27 cellular contexts compared by ENCODE assay signal in the genomic region with DNA sequence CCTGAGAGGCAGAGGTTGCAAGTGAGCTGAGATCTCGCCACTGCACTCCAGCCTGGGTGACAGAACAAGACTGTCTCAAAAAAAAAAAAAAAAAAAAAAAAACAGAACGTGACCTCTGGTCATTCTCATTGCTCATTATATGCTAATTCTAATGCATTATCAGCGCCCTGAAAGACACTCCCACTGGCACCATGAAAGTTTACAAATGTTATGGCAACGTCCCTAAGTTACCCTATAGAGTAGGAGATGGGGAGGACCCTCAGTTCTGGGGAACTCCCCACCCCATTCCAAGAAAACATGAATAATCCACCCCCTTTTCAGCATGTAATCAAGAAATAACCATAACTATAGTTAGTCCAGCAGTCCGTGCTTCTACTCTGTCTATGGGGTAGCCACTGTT. TPM values are rescaled to one million over a fixed set of nuclear protein-coding genes. Genes with fewer than 3 reads are reported as not detected.
A peak's percentile ranks its signal among the peaks of the same experiment; 100 is the strongest.
DNase-seq lines count a peak whose midpoint lies in the region; ATAC-seq, FAIRE-seq and TF ChIP-seq lines count a peak whose summit lies in the region.
"Had no signal": no experiment of that assay in that cellular context is flagged by ENCODE, and none has a peak within 500 bp of the region (broad histone marks: within the 10 kb centered on the region; RNA-seq: fewer than 3 reads in every experiment).

No MANE protein-coding gene starts in this region.

- H3K18ac ChIP-seq in trophoblast cell (ENCODE audit: low read length), result no peak overlapping the region

- POLR2A ChIA-PET in HepG2 (lab: Yijun Ruan, JAX), result interaction anchor here (0.8 kb wide), 1 partner anchor 30 kb away, joined by 6 read pairs; no protein-coding TSS in a partner anchor

- in situ Hi-C loops in HepG2 (cut with HindIII; ENCODE audit: extremely low pct_ligation_motif_present, low pct_unique_long_range_greater_than_20kb), result no loop called here
- in situ Hi-C loops in gastrocnemius medialis (cut with MboI; ENCODE audit: low sequenced_read_pairs in 4 of 4), result loop anchor here in 2 of 4 donors (5.0 to 10.0 kb wide), 2 partner anchors 79 to 97 kb away; a partner anchor contains a TSS

- no peak for FAIRE-seq in HepG2 (lab: Jason Lieb, UNC)
- FAIRE-seq: D721Med, GM18507, TTC549 had no signal

- H3K9me3 ChIP-seq in right lobe of liver, result no peaks in the 10 kb centered on the region
- no peaks in the 10 kb centered on the region for H3K9me3 ChIP-seq in HepG2 (ENCODE audit: low read length)
- H3K9me3 ChIP-seq in gastrocnemius medialis, result no peaks in the 10 kb centered on the region
- H3K9me3 ChIP-seq in uterus, result no peaks in the 10 kb centered on the region
- no peaks in the 10 kb centered on the region for H3K9me3 ChIP-seq in trophoblast cell (ENCODE audit: insufficient read depth, low read depth, low read length)
- H3K9me3 ChIP-seq: BLaER1, sigmoid colon, SK-N-SH, tibial artery had no signal

- H2BK5ac ChIP-seq in trophoblast cell (ENCODE audit: low read depth, low read length, poor library complexity), result no peak overlapping the region

- no peak overlapping the region for H2AFZ ChIP-seq in HepG2 (ENCODE audit: low read length)
- H2AFZ ChIP-seq in trophoblast cell (ENCODE audit: insufficient read depth, low read length, poor library complexity), result no peak overlapping the region

- H4K91ac ChIP-seq in trophoblast cell (ENCODE audit: low read depth, low read length), result no peak overlapping the region

- CTCF ChIA-PET in HepG2 (lab: Yijun Ruan, JAX; ENCODE audit: low intra/inter-chr PET ratio, low total read pairs), result no interaction called here

- no peaks in the 10 kb centered on the region for H3K27me3 Mint-ChIP-seq in dendritic cell treated with granulocyte-macrophage colony-stimulating factor and Interleukin-4, amounts not matched to agents 40 ng/mL and 50 ng/mL, for 4 days

- H3K79me2 ChIP-seq in HepG2 (ENCODE audit: insufficient read depth, low read length) (no peaks in the 10 kb centered on the region), trophoblast cell (ENCODE audit: control insufficient read depth, insufficient read depth, low read length, poor library complexity) (no peaks in the 10 kb centered on the region)

- 77% methylated on average over 3 of the region's 5 CpGs for WGBS in right lobe of liver (ENCODE audit: insufficient coverage, low coverage, low lambda C conversion rate, missing lambda C conversion rate)
- 91% methylated on average over 5 of the region's 5 CpGs for WGBS in HepG2 (ENCODE audit: low lambda C conversion rate)
- no CpG with 5 or more reads among the region's 5 CpGs for WGBS in trophoblast cell (ENCODE audit: extremely low coverage, insufficient coverage, insufficient read length)

- no peak overlapping the region for H3K4me3 Mint-ChIP-seq in dendritic cell treated with granulocyte-macrophage colony-stimulating factor and Interleukin-4, amounts not matched to agents 40 ng/mL and 50 ng/mL, for 4 days
- H3K4me3 Mint-ChIP-seq: T-helper 1 cell treated with Interleukin-12 subunit alpha and Interleukin-12 subunit beta and Interleukin-4 antibody, amounts not matched to agents 30 μg/mL and 1 μg/mL, for 36 hours had no signal

- no peak overlapping the region for H3K4me2 ChIP-seq in HepG2 (ENCODE audit: low read depth, low read length)
- H3K4me2 ChIP-seq in trophoblast cell (ENCODE audit: low read length), result no peak overlapping the region
- H3K4me2 ChIP-seq: SK-N-SH had no signal

- H4K8ac ChIP-seq in trophoblast cell (ENCODE audit: low read depth, low read length), result no peak overlapping the region

- H4K12ac ChIP-seq in trophoblast cell (ENCODE audit: low read depth, low read length), result no peak overlapping the region

- H3K9ac ChIP-seq in HepG2 (ENCODE audit: insufficient read depth, low read depth, low read length), result no peak overlapping the region
- H3K9ac ChIP-seq in trophoblast cell (ENCODE audit: low read length), result no peak overlapping the region
- H3K9ac ChIP-seq: BLaER1, SK-N-SH had no signal

- H3K4ac ChIP-seq in trophoblast cell (ENCODE audit: low read depth, low read length), result no peak overlapping the region

- TF ChIP-seq CTCF in right lobe of liver (IDR thresholded peaks at IDR 0.05) (no peak), HepG2 (CRISPR knock-in tag; IDR thresholded peaks at IDR 0.05) (no peak), gastrocnemius medialis (IDR thresholded peaks at IDR 0.05 in 4 of 5, conservative IDR thresholded peaks at IDR 0.05 in 1 of 5) (no peak), uterus (IDR thresholded peaks at IDR 0.05) (no peak)

- H3K36me3 ChIP-seq in right lobe of liver (no peaks in the 10 kb centered on the region), HepG2 (replicated peaks in 1 of 2; ENCODE audit: control insufficient read depth in 1 of 2, insufficient read depth in 2 of 2, low read length in 2 of 2) (no peaks in the 10 kb centered on the region), gastrocnemius medialis (no peaks in the 10 kb centered on the region), uterus (no peaks in the 10 kb centered on the region), trophoblast cell (ENCODE audit: control insufficient read depth in 1 of 2, insufficient read depth in 2 of 2, low read length in 2 of 2) (no peaks in the 10 kb centered on the region)
- H3K36me3 ChIP-seq: BLaER1, sigmoid colon, tibial artery had no signal

- H3K4me1 ChIP-seq in right lobe of liver, result peaks cover 0 to 19% (median 0%) of the 10 kb centered on the region in 4 donors
- peaks cover 30% of the 10 kb centered on the region for H3K4me1 ChIP-seq in HepG2 (ENCODE audit: insufficient read depth, low read length)
- peaks cover 16% of the 10 kb centered on the region in 2 donors for H3K4me1 ChIP-seq in gastrocnemius medialis
- peaks cover 14 to 18% of the 10 kb centered on the region in 2 donors for H3K4me1 ChIP-seq in uterus
- H3K4me1 ChIP-seq in trophoblast cell (ENCODE audit: control insufficient read depth in 1 of 2, insufficient read depth in 2 of 2, low read length in 2 of 2), result peaks cover 2 to 5% of the 10 kb centered on the region in 2 experiments

- DNase-seq in right lobe of liver (no peak), HepG2 (ENCODE audit: low spot score) (no peak), gastrocnemius medialis (no peak), uterus (no peak), trophoblast cell (no peak), NCI-H2196 (lab: John Stamatoyannopoulos, UW; ENCODE audit: unreplicated experiment) (no peak), NCI-H2107 treated with DMSO at 0.1 percent for 48 hours (lab: John Stamatoyannopoulos, UW; ENCODE audit: unreplicated experiment) (no peak)
- DNase-seq: activated CD4-positive, alpha-beta T cell treated with anti-CD3 and anti-CD28 coated beads for 1 hour; activated effector memory CD4-positive, alpha-beta T cell treated with anti-CD3 and anti-CD28 coated beads, Interleukin-2, amount 50 U/mL, for 16 hours; activated T-cell treated with anti-CD3 and anti-CD28 coated beads for 4 hours; cerebellar nuclear complex; glutamatergic neuron; KG1; MM.1S; NCI-H1417 treated with DMSO at 0.1 percent for 48 hours; NCI-H2081; sigmoid colon; SK-N-SH; stimulated activated CD4-positive, alpha-beta T cell treated with anti-CD3 and anti-CD28 coated beads, Interleukin-15, amount 100 ng/mL, for 24 hours; stimulated activated naive CD4-positive, alpha-beta T cell had no signal

- H3K4me3 ChIP-seq in right lobe of liver (no peak overlapping the region), HepG2 (replicated peaks in 1 of 3; ENCODE audit: insufficient read depth in 1 of 3, low read depth in 2 of 3, low read length in 3 of 3) (no peak overlapping the region), gastrocnemius medialis (no peak overlapping the region), uterus (no peak overlapping the region), trophoblast cell (ENCODE audit: low read depth, low read length) (no peak overlapping the region)
- H3K4me3 ChIP-seq: BLaER1, sigmoid colon, tibial artery had no signal

- no peaks in the 10 kb centered on the region for H4K20me1 ChIP-seq in HepG2 (ENCODE audit: insufficient read depth, low read length)
- H4K20me1 ChIP-seq: BLaER1 had no signal

- H3K14ac ChIP-seq in trophoblast cell (ENCODE audit: low read length), result no peak overlapping the region

- no peak overlapping the region for H2BK120ac ChIP-seq in trophoblast cell (ENCODE audit: insufficient read depth, low read length, poor library complexity)

- TF ChIP-seq EP300 in HepG2 (IDR thresholded peaks at IDR 0.05; ENCODE audit: low read depth in 2 of 2, low read length in 2 of 2) (no peak), HepG2 (CRISPR knock-in tag; IDR thresholded peaks at IDR 0.05; ENCODE audit: borderline replicate concordance) (no peak)

- H3K27ac Mint-ChIP-seq in dendritic cell treated with granulocyte-macrophage colony-stimulating factor and Interleukin-4, amounts not matched to agents 40 ng/mL and 50 ng/mL, for 4 days, result peak overlapping the region; percentile 94
- H3K27ac Mint-ChIP-seq: T-helper 1 cell treated with Interleukin-12 subunit alpha and Interleukin-12 subunit beta and Interleukin-4 antibody, amounts not matched to agents 30 μg/mL and 1 μg/mL, for 36 hours had no signal

- intact Hi-C loops in right lobe of liver (cut with DNase I) (no loop called here), HepG2 (cut with micrococcal nuclease; ENCODE audit: unreplicated experiment) (loop anchor here (10.0 kb wide), 1 partner anchor 273 kb away; no protein-coding TSS in a partner anchor), gastrocnemius medialis (cut with DNase I; ENCODE audit: low total_unique reads) (no loop called here), uterus (cut with DNase I; ENCODE audit: low total_unique reads) (no loop called here)
- intact Hi-C loops in dendritic cell treated with granulocyte-macrophage colony-stimulating factor and Interleukin-4, amounts not matched to agents 40 ng/mL and 50 ng/mL, for 4 days (cut with micrococcal nuclease), result no loop called here

- H3K9me3 Mint-ChIP-seq in dendritic cell treated with granulocyte-macrophage colony-stimulating factor and Interleukin-4, amounts not matched to agents 40 ng/mL and 50 ng/mL, for 4 days, result no peaks in the 10 kb centered on the region
- H3K9me3 Mint-ChIP-seq: T-helper 1 cell treated with Interleukin-12 subunit alpha and Interleukin-12 subunit beta and Interleukin-4 antibody, amounts not matched to agents 30 μg/mL and 1 μg/mL, for 36 hours had no signal

- no peaks in the 10 kb centered on the region for H3K79me1 ChIP-seq in trophoblast cell (ENCODE audit: low read length)

- H2BK12ac ChIP-seq in trophoblast cell (ENCODE audit: low read length), result no peak overlapping the region

- no peak overlapping the region for H2AK5ac ChIP-seq in trophoblast cell (ENCODE audit: low read length)

- ATAC-seq in right lobe of liver (no peak), HepG2 (no peak), gastrocnemius medialis (no peak)

- no TSS peak for BruUV-seq in HepG2 (replicated peaks; lab: Mats Ljungman, UMichigan)

- H3K36me3 Mint-ChIP-seq in dendritic cell treated with granulocyte-macrophage colony-stimulating factor and Interleukin-4, amounts not matched to agents 40 ng/mL and 50 ng/mL, for 4 days (ENCODE audit: low read depth), result no peaks in the 10 kb centered on the region

- no peak for TF ChIP-seq RAD21 in HepG2 (CRISPR knock-in tag; IDR thresholded peaks at IDR 0.05)

- peak overlapping the region; percentile 49 to 70 (median 58) for H3K27ac ChIP-seq in right lobe of liver
- H3K27ac ChIP-seq in HepG2 (ENCODE audit: extremely low read length, insufficient read depth, low read length), result no peak overlapping the region
- peak overlapping the region in 3 of 4 donors; percentile 69 to 79 (median 77) for H3K27ac ChIP-seq in gastrocnemius medialis
- peak overlapping the region; percentile 91 to 97 for H3K27ac ChIP-seq in uterus
- H3K27ac ChIP-seq in trophoblast cell (ENCODE audit: low read depth, low read length), result no peak overlapping the region

- H3K27me3 ChIP-seq in right lobe of liver (no peaks in the 10 kb centered on the region), HepG2 (ENCODE audit: control insufficient read depth in 1 of 2, insufficient read depth in 2 of 2, low read length in 2 of 2) (no peaks in the 10 kb centered on the region), gastrocnemius medialis (no peaks in the 10 kb centered on the region), uterus (no peaks in the 10 kb centered on the region), trophoblast cell (ENCODE audit: insufficient read depth, low read length) (no peaks in the 10 kb centered on the region)
- H3K27me3 ChIP-seq: BLaER1, sigmoid colon, tibial artery had no signal

- peaks cover 34% of the 10 kb centered on the region for H3K4me1 Mint-ChIP-seq in dendritic cell treated with granulocyte-macrophage colony-stimulating factor and Interleukin-4, amounts not matched to agents 40 ng/mL and 50 ng/mL, for 4 days (ENCODE audit: low read depth)

- TF ChIP-seq POLR2A in right lobe of liver (IDR thresholded peaks at IDR 0.05), result no peak
- TF ChIP-seq POLR2A in HepG2 (IDR thresholded peaks at IDR 0.05; ENCODE audit: insufficient read depth in 1 of 2, low read depth in 2 of 2, low read length in 2 of 2), result no peak
- TF ChIP-seq POLR2A in gastrocnemius medialis (IDR thresholded peaks at IDR 0.05), result no peak
- TF ChIP-seq POLR2A in uterus (IDR thresholded peaks at IDR 0.05), result no peak

- H3K23ac ChIP-seq in trophoblast cell (ENCODE audit: low read length), result no peak overlapping the region

RNA-seq across cellular contexts. Expression of a gene that starts 48.9 kb away (rescaled TPM):
- total RNA-seq in right lobe of liver, result 10 to 100 TPM; 18.3 to 35.1 (median 21.9) TPM
- total RNA-seq in HepG2 (2016; rRNA removed; fragmentation: Illumina TruSeq; extraction: Trizol), result 27.2 and 37.8 TPM in 2 replicates
- total RNA-seq in HepG2 (2016; cell fraction: cytosol; rRNA removed; fragmentation: Illumina TruSeq; extraction: Trizol; ENCODE audit: low read depth), result 9.8 and 10.5 TPM in 2 replicates
- 28.0 and 37.6 TPM in 2 replicates for total RNA-seq in HepG2 (2016; cell fraction: insoluble cytoplasmic fraction; rRNA removed; fragmentation: Illumina TruSeq; extraction: Trizol)
- total RNA-seq in HepG2 (2016; cell fraction: membrane; rRNA removed; fragmentation: Illumina TruSeq; extraction: Trizol), result 9.8 and 11.7 TPM in 2 replicates
- 48.3 and 57.3 TPM in 2 replicates for total RNA-seq in HepG2 (2016; cell fraction: nucleus; rRNA removed; fragmentation: Illumina TruSeq; extraction: Trizol)
- 18.0 and 19.1 TPM in 2 replicates for polyA plus RNA-seq in HepG2 (2011; rRNA removed)
- 7.4 and 12.2 TPM in 2 replicates for polyA plus RNA-seq in HepG2 (2011; cell fraction: cytosol; rRNA removed)
- polyA plus RNA-seq in HepG2 (2011; cell fraction: nucleus; rRNA removed), result 14.8 and 19.2 TPM in 2 replicates
- polyA plus RNA-seq in HepG2 (2012), result 13.0 and 14.6 TPM in 2 replicates
- polyA plus RNA-seq in HepG2 (2016; cell fraction: cytosol; fragmentation: Illumina TruSeq; extraction: Trizol; ENCODE audit: low read depth), result 0.53 and 0.61 TPM in 2 replicates
- 16.1 and 17.3 TPM in 2 replicates for polyA plus RNA-seq in HepG2 (2016; cell fraction: insoluble cytoplasmic fraction; fragmentation: Illumina TruSeq; extraction: Trizol; ENCODE audit: low read depth)
- 1.4 and 2.2 TPM in 2 replicates for polyA plus RNA-seq in HepG2 (2016; cell fraction: membrane; fragmentation: Illumina TruSeq; extraction: Trizol; ENCODE audit: low read depth)
- 25.6 and 26.6 TPM in 2 replicates for polyA plus RNA-seq in HepG2 (2016; cell fraction: nucleus; fragmentation: Illumina TruSeq; extraction: Trizol; ENCODE audit: insufficient read depth, low read depth)
- polyA minus RNA-seq in HepG2 (2011; rRNA and poly(A)+ RNA removed; ENCODE audit: low replicate concordance), result 16.1 and 17.5 TPM in 2 replicates
- 24.1 and 28.7 TPM in 2 replicates for polyA minus RNA-seq in HepG2 (2011; cell fraction: cytosol; rRNA and poly(A)+ RNA removed)
- 136 and 155 TPM in 2 replicates for polyA minus RNA-seq in HepG2 (2011; cell fraction: nucleus; rRNA and poly(A)+ RNA removed)
- total RNA-seq in gastrocnemius medialis, result 10 to 100 TPM; 19.2 to 34.0 (median 21.3) TPM
- 100 to 1,000 TPM; 101 to 161 (median 133) TPM for total RNA-seq in uterus
- polyA plus RNA-seq in trophoblast cell (2013), result 16.0 and 16.1 TPM in 2 replicates

RNA-seq across cellular contexts. Expression of a gene that starts 54.3 kb away (rescaled TPM):
- total RNA-seq in right lobe of liver (1,000 to 10,000 TPM in 2 of 6 experiments, 100 to 1,000 TPM in 4; 151 to 2,070 (median 532) TPM), HepG2 (2016; rRNA removed; fragmentation: Illumina TruSeq; extraction: Trizol) (173 and 246 TPM in 2 replicates), gastrocnemius medialis (1,000 to 10,000 TPM in 3 of 4 donors, 100 to 1,000 TPM in 1; 485 to 1,318 (median 1,176) TPM), uterus (100 to 1,000 TPM in 2 of 4 donors, 10 to 100 TPM in 2; 14.1 to 188 (median 91.8) TPM)
- total RNA-seq in HepG2 (2016; cell fraction: cytosol; rRNA removed; fragmentation: Illumina TruSeq; extraction: Trizol; ENCODE audit: low read depth), result 50.1 and 56.5 TPM in 2 replicates
- 166 and 239 TPM in 2 replicates for total RNA-seq in HepG2 (2016; cell fraction: insoluble cytoplasmic fraction; rRNA removed; fragmentation: Illumina TruSeq; extraction: Trizol)
- total RNA-seq in HepG2 (2016; cell fraction: membrane; rRNA removed; fragmentation: Illumina TruSeq; extraction: Trizol), result 84.9 and 96.5 TPM in 2 replicates
- 91.2 and 93.1 TPM in 2 replicates for total RNA-seq in HepG2 (2016; cell fraction: nucleus; rRNA removed; fragmentation: Illumina TruSeq; extraction: Trizol)
- polyA plus RNA-seq in HepG2 (2011; rRNA removed), result 822 and 951 TPM in 2 replicates
- polyA plus RNA-seq in HepG2 (2011; cell fraction: cytosol; rRNA removed), result 1,188 and 1,378 TPM in 2 replicates
- 444 and 605 TPM in 2 replicates for polyA plus RNA-seq in HepG2 (2011; cell fraction: nucleus; rRNA removed)
- polyA plus RNA-seq in HepG2 (2012), result 656 and 669 TPM in 2 replicates
- 43.1 and 46.9 TPM in 2 replicates for polyA plus RNA-seq in HepG2 (2016; cell fraction: cytosol; fragmentation: Illumina TruSeq; extraction: Trizol; ENCODE audit: low read depth)
- polyA plus RNA-seq in HepG2 (2016; cell fraction: insoluble cytoplasmic fraction; fragmentation: Illumina TruSeq; extraction: Trizol; ENCODE audit: low read depth), result 237 and 238 TPM in 2 replicates
- 58.7 and 59.1 TPM in 2 replicates for polyA plus RNA-seq in HepG2 (2016; cell fraction: membrane; fragmentation: Illumina TruSeq; extraction: Trizol; ENCODE audit: low read depth)
- polyA plus RNA-seq in HepG2 (2016; cell fraction: nucleus; fragmentation: Illumina TruSeq; extraction: Trizol; ENCODE audit: insufficient read depth, low read depth), result 110 and 124 TPM in 2 replicates
- 19.7 and 3,602 TPM in 2 replicates for polyA minus RNA-seq in HepG2 (2011; rRNA and poly(A)+ RNA removed; ENCODE audit: low replicate concordance)
- polyA minus RNA-seq in HepG2 (2011; cell fraction: cytosol; rRNA and poly(A)+ RNA removed), result 634 and 723 TPM in 2 replicates
- polyA minus RNA-seq in HepG2 (2011; cell fraction: nucleus; rRNA and poly(A)+ RNA removed), result 230 and 413 TPM in 2 replicates
- polyA plus RNA-seq in trophoblast cell (2013), result 188 and 192 TPM in 2 replicates

Comparison
In these comparisons a context has a peak if more than half of its experiments do, and no peak if none do; other contexts are left out.
1. H3K27ac ChIP-seq: peak in right lobe of liver (3 of 3), gastrocnemius medialis (3 of 4) and uterus (2 of 2); none in HepG2 (single experiment) and trophoblast cell (single experiment).